Comparison of ENCODE assay signal across 9 cellular contexts in genomic region chr18:75208055-75208835, GRCh38. TPM values are rescaled to one million over a fixed set of nuclear protein-coding genes. Genes with fewer than 3 reads are reported as not detected.
DNase-seq lines count a peak whose midpoint lies in the region; ATAC-seq, FAIRE-seq and TF ChIP-seq lines count a peak whose summit lies in the region.
"Had no signal": no experiment of that assay in that cellular context is flagged by ENCODE, and none has a peak within 500 bp of the region (broad histone marks: within the 10 kb centered on the region; RNA-seq: fewer than 3 reads in every experiment).

No MANE protein-coding gene starts in this region.

- CTCF ChIA-PET in GM10248 (lab: Yijun Ruan, JAX) (no interaction called here), HEK293T (lab: Yijun Ruan, JAX) (no interaction called here), WTC11 (lab: Charles Lee) (no interaction called here), HepG2 (lab: Yijun Ruan, JAX; ENCODE audit: low intra/inter-chr PET ratio, low total read pairs) (no interaction called here)

- TF ChIP-seq POLR2A in HepG2 (IDR thresholded peaks at IDR 0.05; ENCODE audit: insufficient read depth in 1 of 2, low read depth in 2 of 2, low read length in 2 of 2): no peak; a peak in 1 of 4 replicates

- peaks cover 57% of the 10 kb centered on the region for H3K4me1 Mint-ChIP-seq in WTC11
- peaks cover 60% of the 10 kb centered on the region for H3K4me1 Mint-ChIP-seq in central memory CD8-positive, alpha-beta T cell

- peak overlapping the region; percentile 83 for H3K4me3 Mint-ChIP-seq in WTC11
- peak overlapping the region; percentile 98 for H3K4me3 Mint-ChIP-seq in central memory CD8-positive, alpha-beta T cell

- peak overlapping the region; percentile 91 for H3K9ac ChIP-seq in HepG2 (ENCODE audit: insufficient read depth, low read depth, low read length)

- H3K9me3 Mint-ChIP-seq in WTC11: no peaks in the 10 kb centered on the region
- H3K9me3 Mint-ChIP-seq in central memory CD8-positive, alpha-beta T cell: no peaks in the 10 kb centered on the region

- TF ChIP-seq CTCF in GM10248 (IDR thresholded peaks at IDR 0.05; ENCODE audit: control extremely low read depth, extremely low read depth, low read depth, missing control alignments) (no peak), WTC11 (IDR thresholded peaks at IDR 0.05) (no peak), HepG2 (CRISPR knock-in tag; IDR thresholded peaks at IDR 0.05) (peak; percentile 11; the same call in 1 of the 2 replicates)

- H3K27me3 Mint-ChIP-seq in WTC11 (ENCODE audit: low read depth): peaks cover 81% of the 10 kb centered on the region
- H3K27me3 Mint-ChIP-seq in central memory CD8-positive, alpha-beta T cell: no peaks in the 10 kb centered on the region

- peak overlapping the region; percentile 85 for H3K4me2 ChIP-seq in HepG2 (ENCODE audit: low read depth, low read length)

- no peak for FAIRE-seq in HepG2 (lab: Jason Lieb, UNC)
- FAIRE-seq: islet of Langerhans had no signal

- peak overlapping the region; percentile 96 for H3K27ac ChIP-seq in HepG2 (ENCODE audit: extremely low read length, insufficient read depth, low read length)

- no peak for ATAC-seq in WTC11
- no peak for ATAC-seq in central memory CD8-positive, alpha-beta T cell (replicated peaks; ENCODE audit: extremely low read depth, poor library complexity, severe bottlenecking)
- ATAC-seq in HepG2: peak; percentile 36
- ATAC-seq in GM19397 (IDR thresholded peaks at IDR 0.05; ENCODE audit: unreplicated experiment): no peak

- in situ Hi-C loops in HepG2 (cut with HindIII; ENCODE audit: extremely low pct_ligation_motif_present, low pct_unique_long_range_greater_than_20kb): loop anchor here (25.0 kb wide), 1 partner anchor 921 kb away; the partner anchor contains the start of gene CYB5A

- WGBS in HepG2 (ENCODE audit: low lambda C conversion rate): 0% methylated on average over 16 of the region's 73 CpGs

- BruUV-seq in HepG2 (replicated peaks; lab: Mats Ljungman, UMichigan): no TSS peak

- no peaks in the 10 kb centered on the region; a peak in 2 of 5 replicates for H3K27me3 ChIP-seq in HepG2 (ENCODE audit: control insufficient read depth in 1 of 2, insufficient read depth in 2 of 2, low read length in 2 of 2)

- no peak overlapping the region for H2AFZ ChIP-seq in HepG2 (ENCODE audit: low read length)

- H4K20me1 ChIP-seq in HepG2 (ENCODE audit: insufficient read depth, low read length): peaks cover 11% of the 10 kb centered on the region; the same call in 1 of the 2 replicates

- H3K9me3 ChIP-seq in HepG2 (ENCODE audit: low read length): no peaks in the 10 kb centered on the region

- peak; percentile 45 for DNase-seq in GM10248 (ENCODE audit: extremely low spot score)
- no peak for DNase-seq in HEK293T (ENCODE audit: extremely low spot score)
- DNase-seq in NCI-H1092 treated with DMSO at 0.1 percent for 48 hours (lab: John Stamatoyannopoulos, UW): peak; percentile 79
- DNase-seq in WTC11 (ENCODE audit: low spot score): peak; percentile 37
- DNase-seq in central memory CD8-positive, alpha-beta T cell (ENCODE audit: low spot score in 2 of 2): peak in 1 of 2 donors; percentile 21
- peak; percentile 18 for DNase-seq in HepG2 (ENCODE audit: low spot score)
- DNase-seq in stimulated activated CD4-positive, alpha-beta T cell treated with anti-CD3 and anti-CD28 coated beads, TNF-alpha, amount 100 ng/mL, for 4 hours (ENCODE audit: low read depth in 3 of 3): peak in 2 of 3 experiments; percentile 18 to 38

- intact Hi-C loops in HepG2 (cut with micrococcal nuclease; ENCODE audit: unreplicated experiment): loop anchor here (2.0 to 5.0 kb wide), 2 partner anchors 37 to 46 kb away; no protein-coding TSS in a partner anchor

- peak overlapping the region; percentile 92 to 97 (median 95) for H3K4me3 ChIP-seq in HepG2 (replicated peaks in 1 of 3; ENCODE audit: insufficient read depth in 1 of 3, low read depth in 2 of 3, low read length in 3 of 3)

- TF ChIP-seq EP300 in HepG2 (IDR thresholded peaks at IDR 0.05; ENCODE audit: low read depth in 2 of 2, low read length in 2 of 2) (no peak), HepG2 (CRISPR knock-in tag; IDR thresholded peaks at IDR 0.05; ENCODE audit: borderline replicate concordance) (no peak)

- no peak for TF ChIP-seq RAD21 in HepG2 (CRISPR knock-in tag; IDR thresholded peaks at IDR 0.05)

- H3K79me2 ChIP-seq in HepG2 (ENCODE audit: insufficient read depth, low read length): peaks cover 45% of the 10 kb centered on the region

- no peak overlapping the region for H3K27ac Mint-ChIP-seq in WTC11
- H3K27ac Mint-ChIP-seq in central memory CD8-positive, alpha-beta T cell (ENCODE audit: low read depth): peak overlapping the region; percentile 98

- POLR2A ChIA-PET in GM10248 (lab: Yijun Ruan, JAX): no interaction called here
- POLR2A ChIA-PET in HEK293T (lab: Yijun Ruan, JAX): interaction anchor here (1.0 kb wide), 2 partner anchors 13 to 201 kb away, joined by 3 read pairs; no protein-coding TSS in a partner anchor
- POLR2A ChIA-PET in WTC11 (lab: Charles Lee): no interaction called here
- POLR2A ChIA-PET in HepG2 (lab: Yijun Ruan, JAX): interaction anchor here (0.7 kb wide), 1 partner anchor 21 kb away, joined by 5 read pairs; no protein-coding TSS in a partner anchor

- no peaks in the 10 kb centered on the region for H3K36me3 ChIP-seq in HepG2 (replicated peaks in 1 of 2; ENCODE audit: control insufficient read depth in 1 of 2, insufficient read depth in 2 of 2, low read length in 2 of 2)

- peaks cover 33% of the 10 kb centered on the region for H3K4me1 ChIP-seq in HepG2 (ENCODE audit: insufficient read depth, low read length)

- H3K36me3 Mint-ChIP-seq in WTC11: no peaks in the 10 kb centered on the region
- H3K36me3 Mint-ChIP-seq in central memory CD8-positive, alpha-beta T cell (ENCODE audit: insufficient read depth): peaks cover 22% of the 10 kb centered on the region

TF ChIP-seq in HEK293T, 16 proteins besides CTCF, POLR2A, EP300 and RAD21 (continues in another document):
- TF ChIP-seq L3MBTL2 (conservative IDR thresholded peaks at IDR 0.05): peak; percentile 56; the same call in 1 of the 2 replicates
- TF ChIP-seq CTBP1 (IDR thresholded peaks at IDR 0.05; ENCODE audit: borderline replicate concordance): no peak

TF ChIP-seq in HepG2, 621 proteins besides CTCF, POLR2A, EP300 and RAD21 (continues in another document):
- peak; percentile 38; the same call in 1 of the 2 replicates for TF ChIP-seq KDM2A (CRISPR knock-in tag; IDR thresholded peaks at IDR 0.05; ENCODE audit: borderline replicate concordance, low read depth)
- no peak for TF ChIP-seq RBM22 (optimal IDR thresholded peaks at IDR 0.05; ENCODE audit: low read length)
- TF ChIP-seq REPIN1 (CRISPR knock-in tag; IDR thresholded peaks at IDR 0.05; ENCODE audit: borderline replicate concordance, low read depth): 0 out of 2 replicates have a peak, but pooled peaks have one; percentile 38

RNA-seq across cellular contexts. Expression of gene PTGR3, which starts 0.7 kb away (rescaled TPM):
- 11.8 to 13.8 TPM (median 12.8 TPM) in 3 replicates for total RNA-seq in WTC11 (2021)
- total RNA-seq in HepG2 (2016; rRNA removed; fragmentation: Illumina TruSeq; extraction: Trizol): 11.5 and 13.3 TPM in 2 replicates
- 3.0 and 3.5 TPM in 2 replicates for total RNA-seq in HepG2 (2016; cell fraction: cytosol; rRNA removed; fragmentation: Illumina TruSeq; extraction: Trizol; ENCODE audit: low read depth)
- total RNA-seq in HepG2 (2016; cell fraction: insoluble cytoplasmic fraction; rRNA removed; fragmentation: Illumina TruSeq; extraction: Trizol): 12.0 and 13.7 TPM in 2 replicates
- 9.5 and 11.7 TPM in 2 replicates for total RNA-seq in HepG2 (2016; cell fraction: membrane; rRNA removed; fragmentation: Illumina TruSeq; extraction: Trizol)
- 6.0 and 7.5 TPM in 2 replicates for total RNA-seq in HepG2 (2016; cell fraction: nucleus; rRNA removed; fragmentation: Illumina TruSeq; extraction: Trizol)
- 23.5 and 25.3 TPM in 2 replicates for polyA plus RNA-seq in HepG2 (2011; rRNA removed)
- polyA plus RNA-seq in HepG2 (2011; cell fraction: cytosol; rRNA removed): 17.8 and 19.5 TPM in 2 replicates
- polyA plus RNA-seq in HepG2 (2011; cell fraction: nucleus; rRNA removed): 21.7 and 25.8 TPM in 2 replicates
- polyA plus RNA-seq in HepG2 (2012): 16.2 and 18.2 TPM in 2 replicates
- polyA plus RNA-seq in HepG2 (2016; cell fraction: cytosol; fragmentation: Illumina TruSeq; extraction: Trizol; ENCODE audit: low read depth): 5.8 and 8.4 TPM in 2 replicates
- polyA plus RNA-seq in HepG2 (2016; cell fraction: insoluble cytoplasmic fraction; fragmentation: Illumina TruSeq; extraction: Trizol; ENCODE audit: low read depth): 18.6 and 22.2 TPM in 2 replicates
- 12.0 and 13.4 TPM in 2 replicates for polyA plus RNA-seq in HepG2 (2016; cell fraction: membrane; fragmentation: Illumina TruSeq; extraction: Trizol; ENCODE audit: low read depth)
- polyA plus RNA-seq in HepG2 (2016; cell fraction: nucleus; fragmentation: Illumina TruSeq; extraction: Trizol; ENCODE audit: insufficient read depth, low read depth): 11.7 and 16.0 TPM in 2 replicates
- polyA minus RNA-seq in HepG2 (2011; rRNA and poly(A)+ RNA removed; ENCODE audit: low replicate concordance): 91.8 and 99.6 TPM in 2 replicates
- 14.5 and 19.7 TPM in 2 replicates for polyA minus RNA-seq in HepG2 (2011; cell fraction: cytosol; rRNA and poly(A)+ RNA removed)
- polyA minus RNA-seq in HepG2 (2011; cell fraction: nucleus; rRNA and poly(A)+ RNA removed): 23.2 and 33.2 TPM in 2 replicates

RNA-seq across cellular contexts. Expression of gene TSHZ1, which starts 2.4 kb away (rescaled TPM):
- 1.7 to 2.9 TPM (median 2.2 TPM) in 3 replicates for total RNA-seq in WTC11 (2021)
- total RNA-seq in HepG2 (2016; rRNA removed; fragmentation: Illumina TruSeq; extraction: Trizol): 2.5 and 2.6 TPM in 2 replicates
- 0.20 and 0.35 TPM in 2 replicates for total RNA-seq in HepG2 (2016; cell fraction: cytosol; rRNA removed; fragmentation: Illumina TruSeq; extraction: Trizol; ENCODE audit: low read depth)
- total RNA-seq in HepG2 (2016; cell fraction: insoluble cytoplasmic fraction; rRNA removed; fragmentation: Illumina TruSeq; extraction: Trizol): 2.1 and 2.4 TPM in 2 replicates
- total RNA-seq in HepG2 (2016; cell fraction: membrane; rRNA removed; fragmentation: Illumina TruSeq; extraction: Trizol): 1.5 and 1.6 TPM in 2 replicates
- 2.9 and 3.6 TPM in 2 replicates for total RNA-seq in HepG2 (2016; cell fraction: nucleus; rRNA removed; fragmentation: Illumina TruSeq; extraction: Trizol)
- polyA plus RNA-seq in HepG2 (2011; rRNA removed): 2.4 and 2.7 TPM in 2 replicates
- polyA plus RNA-seq in HepG2 (2011; cell fraction: cytosol; rRNA removed): 1.7 and 1.8 TPM in 2 replicates
- polyA plus RNA-seq in HepG2 (2011; cell fraction: nucleus; rRNA removed): 3.2 and 3.4 TPM in 2 replicates
- polyA plus RNA-seq in HepG2 (2012): 4.3 and 4.7 TPM in 2 replicates
- 0.17 and 0.18 TPM in 2 replicates for polyA plus RNA-seq in HepG2 (2016; cell fraction: cytosol; fragmentation: Illumina TruSeq; extraction: Trizol; ENCODE audit: low read depth)
- 2.9 and 3.5 TPM in 2 replicates for polyA plus RNA-seq in HepG2 (2016; cell fraction: insoluble cytoplasmic fraction; fragmentation: Illumina TruSeq; extraction: Trizol; ENCODE audit: low read depth)
- 0.81 and 1.0 TPM in 2 replicates for polyA plus RNA-seq in HepG2 (2016; cell fraction: membrane; fragmentation: Illumina TruSeq; extraction: Trizol; ENCODE audit: low read depth)
- polyA plus RNA-seq in HepG2 (2016; cell fraction: nucleus; fragmentation: Illumina TruSeq; extraction: Trizol; ENCODE audit: insufficient read depth, low read depth): 3.8 and 3.9 TPM in 2 replicates
- 4.9 and 6.5 TPM in 2 replicates for polyA minus RNA-seq in HepG2 (2011; rRNA and poly(A)+ RNA removed; ENCODE audit: low replicate concordance)
- polyA minus RNA-seq in HepG2 (2011; cell fraction: cytosol; rRNA and poly(A)+ RNA removed): 4.2 and 4.7 TPM in 2 replicates
- polyA minus RNA-seq in HepG2 (2011; cell fraction: nucleus; rRNA and poly(A)+ RNA removed): 4.4 and 4.8 TPM in 2 replicates

Comparison
In these comparisons a context has a peak if more than half of its experiments do, and no peak if none do; other contexts are left out.
1. POLR2A ChIA-PET loops: an anchor here in HEK293T (1.0 kb wide) and HepG2 (0.7 kb wide); none called in GM10248 and WTC11.